Comparison of ENCODE assay signal across 8 cellular contexts in the genomic region with DNA sequence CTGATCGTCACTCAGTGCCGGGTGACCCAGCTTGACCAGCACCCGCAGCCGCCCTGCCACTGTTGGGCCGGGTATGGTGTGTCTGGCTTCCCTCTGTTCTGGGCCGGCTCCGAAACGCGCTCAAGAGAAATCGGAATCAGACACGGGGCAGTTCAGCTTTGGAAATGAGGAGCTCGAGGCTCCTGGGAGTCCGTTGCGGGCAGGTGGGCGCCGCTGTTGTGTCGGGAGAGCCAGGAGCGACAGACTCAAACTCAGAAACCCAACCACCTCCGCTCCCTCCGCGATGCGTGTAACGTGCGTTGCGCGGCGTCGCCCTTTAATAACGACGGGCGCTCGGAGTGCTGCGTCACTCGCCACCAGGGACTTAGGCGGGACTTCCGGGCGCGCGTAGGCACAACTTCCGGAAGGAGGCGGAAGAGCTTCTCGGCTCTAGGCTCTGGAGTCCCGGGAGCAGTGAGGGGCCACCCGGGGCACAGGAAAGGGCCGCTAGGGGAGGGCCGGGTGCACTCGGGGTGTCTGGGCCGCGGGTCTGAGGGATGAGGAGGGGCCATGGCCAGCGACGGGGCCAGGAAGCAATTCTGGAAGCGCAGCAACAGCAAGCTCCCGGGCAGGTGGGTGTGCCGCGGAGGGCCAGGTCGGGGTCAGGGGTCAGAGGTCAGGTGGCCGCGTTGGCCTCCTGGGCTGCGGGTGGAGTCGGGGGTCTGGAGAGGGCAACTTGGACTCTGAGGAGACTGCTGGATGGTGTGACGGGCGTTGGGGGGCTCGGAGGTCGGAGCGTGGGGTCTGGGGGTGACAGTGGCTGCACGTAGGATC. TPM values are rescaled to one million over a fixed set of nuclear protein-coding genes. Genes with fewer than 3 reads are reported as not detected.
DNase-seq lines count a peak whose midpoint lies in the region; ATAC-seq and TF ChIP-seq lines count a peak whose summit lies in the region.

A gene with protein sequence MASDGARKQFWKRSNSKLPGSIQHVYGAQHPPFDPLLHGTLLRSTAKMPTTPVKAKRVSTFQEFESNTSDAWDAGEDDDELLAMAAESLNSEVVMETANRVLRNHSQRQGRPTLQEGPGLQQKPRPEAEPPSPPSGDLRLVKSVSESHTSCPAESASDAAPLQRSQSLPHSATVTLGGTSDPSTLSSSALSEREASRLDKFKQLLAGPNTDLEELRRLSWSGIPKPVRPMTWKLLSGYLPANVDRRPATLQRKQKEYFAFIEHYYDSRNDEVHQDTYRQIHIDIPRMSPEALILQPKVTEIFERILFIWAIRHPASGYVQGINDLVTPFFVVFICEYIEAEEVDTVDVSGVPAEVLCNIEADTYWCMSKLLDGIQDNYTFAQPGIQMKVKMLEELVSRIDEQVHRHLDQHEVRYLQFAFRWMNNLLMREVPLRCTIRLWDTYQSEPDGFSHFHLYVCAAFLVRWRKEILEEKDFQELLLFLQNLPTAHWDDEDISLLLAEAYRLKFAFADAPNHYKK (plus strand): TSS at position 413 of the 813 bp plus-strand sequence. CDS start 137 bp downstream, at position 550.

- H4K91ac ChIP-seq in IMR-90 (ENCODE audit: insufficient read depth, low read depth, low read length) = peak within 1 kb of the TSS; percentile 92

- H3K9ac ChIP-seq in IMR-90 (ENCODE audit: low read depth, low read length) (peak within 1 kb of the TSS; percentile 98), PC-3 (ENCODE audit: low read length) (peak within 1 kb of the TSS; percentile 100)

- TF ChIP-seq CTCF in IMR-90 (conservative IDR thresholded peaks at IDR 0.05; ENCODE audit: low read depth, low read length) (no peak), PC-3 (conservative IDR thresholded peaks at IDR 0.05; ENCODE audit: low read depth, low read length) (no peak), mucosa of descending colon (IDR thresholded peaks at IDR 0.05) (no peak)

- peak; percentile 70 for ATAC-seq in GM21526 (IDR thresholded peaks at IDR 0.05; ENCODE audit: low FRiP score, unreplicated experiment)
- ATAC-seq in IMR-90 (ENCODE audit: low read depth) = peak; percentile 87
- peak; percentile 89 for ATAC-seq in PC-3
- ATAC-seq in mucosa of descending colon = peak; percentile 93

- WGBS in IMR-90 (ENCODE audit: extremely low coverage in 2 of 2, insufficient read length in 1 of 2), 2 experiments = 0% methylated on average over 34 of the region's 66 CpGs; no CpG with 5 or more reads in 1 of the 2 experiments

- H3K36me3 ChIP-seq in IMR-90 (ENCODE audit: control insufficient read depth, insufficient read depth, low read length) (no peaks in the 10 kb centered on the region), PC-3 (ENCODE audit: low read depth, low read length) (no peaks in the 10 kb centered on the region), mucosa of descending colon (ENCODE audit: low read depth) (no peaks in the 10 kb centered on the region)

- H2BK120ac ChIP-seq in IMR-90 (ENCODE audit: low read depth, low read length) = peak within 1 kb of the TSS; percentile 70

- H3K79me2 ChIP-seq in PC-3 (ENCODE audit: low read length) = peaks cover 65% of the 10 kb centered on the region

- H3K79me1 ChIP-seq in IMR-90 (ENCODE audit: low read depth in 1 of 2, low read length in 2 of 2) = peaks cover 36 to 53% of the 10 kb centered on the region in 2 experiments

- no peak within 1 kb of the TSS for H2BK20ac ChIP-seq in IMR-90 (ENCODE audit: low read depth, low read length)

- TF ChIP-seq POLR2A in IMR-90 (IDR thresholded peaks at IDR 0.05; ENCODE audit: low read depth, low read length) = peak; percentile 99

- H3K14ac ChIP-seq in IMR-90 (replicated peaks; ENCODE audit: low read depth, low read length) = peak within 1 kb of the TSS; percentile 91

- CTCF ChIA-PET in IMR-90 (lab: Yijun Ruan, JAX) (interaction anchor here (1.5 kb wide), 1 partner anchor 36 kb away, joined by 4 read pairs; no protein-coding TSS in a partner anchor), PC-3 (lab: Charles Lee) (no interaction called here)

- H2BK15ac ChIP-seq in IMR-90 (ENCODE audit: low read depth, low read length) = 0 out of 3 replicates have a peak within 1 kb of the TSS, but pooled peaks have one; percentile 34

- H3K18ac ChIP-seq in IMR-90 (ENCODE audit: low read depth, low read length) = peak within 1 kb of the TSS; percentile 43

- in situ Hi-C loops in IMR-90 (cut with MboI; ENCODE audit: low sequenced_read_pairs) = no loop called here

- H3K27ac ChIP-seq in IMR-90 (ENCODE audit: insufficient read depth, low read length) = peak within 1 kb of the TSS; percentile 96
- peak within 1 kb of the TSS; percentile 80 for H3K27ac ChIP-seq in PC-3 (ENCODE audit: low read length)
- peak within 1 kb of the TSS; percentile 74 for H3K27ac ChIP-seq in epithelial cell of prostate

- peak within 1 kb of the TSS; percentile 90 for H3K23ac ChIP-seq in IMR-90 (ENCODE audit: low read depth, low read length)

- intact Hi-C loops in IMR-90 (cut with micrococcal nuclease) = no loop called here
- intact Hi-C loops in PC-3 (cut with micrococcal nuclease) = loop anchor here (1.0 to 10.0 kb wide), 3 partner anchors 8 to 198 kb away; no protein-coding TSS in a partner anchor
- intact Hi-C loops in mucosa of descending colon (cut with DNase I, micrococcal nuclease) = no loop called here

- H4K8ac ChIP-seq in IMR-90 (ENCODE audit: low read depth in 2 of 2, low read length in 2 of 2) = peak within 1 kb of the TSS; percentile 95 to 97

- H2AK5ac ChIP-seq in IMR-90 (ENCODE audit: low read depth, low read length) = peak within 1 kb of the TSS; percentile 99

- H3K56ac ChIP-seq in IMR-90 (ENCODE audit: extremely low read depth, insufficient read depth, low read length) = peak within 1 kb of the TSS; percentile 94

- no peaks in the 10 kb centered on the region for H3K27me3 ChIP-seq in IMR-90 (ENCODE audit: control insufficient read depth, insufficient read depth, low read length)
- no peaks in the 10 kb centered on the region for H3K27me3 ChIP-seq in PC-3 (ENCODE audit: low read length)

- no peaks in the 10 kb centered on the region for H3K9me3 ChIP-seq in IMR-90 (ENCODE audit: control insufficient read depth, insufficient read depth, low read length)
- H3K9me3 ChIP-seq in PC-3 (ENCODE audit: low read length) = no peaks in the 10 kb centered on the region
- no peaks in the 10 kb centered on the region for H3K9me3 ChIP-seq in mucosa of descending colon

- H2AK9ac ChIP-seq in IMR-90 (replicated peaks; ENCODE audit: low read depth, low read length, poor library complexity) = peak within 1 kb of the TSS; percentile 97

- peak within 1 kb of the TSS; percentile 85 for H2BK5ac ChIP-seq in IMR-90 (ENCODE audit: low read depth, low read length, poor library complexity, severe bottlenecking)

- H4K5ac ChIP-seq in IMR-90 (ENCODE audit: low read depth, low read length) = peak within 1 kb of the TSS; percentile 86

- H4K20me1 ChIP-seq in IMR-90 (ENCODE audit: insufficient read depth, low read length) (0 out of 2 replicates have a peak, but pooled peaks cover under 1% of the 10 kb centered on the region), PC-3 (ENCODE audit: low read length) (no peaks in the 10 kb centered on the region)

- H3K4me1 ChIP-seq in IMR-90 (ENCODE audit: control insufficient read depth, insufficient read depth, low read length) (peaks cover 6% of the 10 kb centered on the region), PC-3 (ENCODE audit: insufficient read depth, low read length) (peaks cover 19% of the 10 kb centered on the region), mucosa of descending colon (ENCODE audit: low read depth) (peaks cover 27% of the 10 kb centered on the region)

- no TSS peak for BruUV-seq in IMR-90 (replicated peaks; lab: Mats Ljungman, UMichigan)
- TSS peak; percentile 97 for BruUV-seq in PC-3 (replicated peaks; lab: Mats Ljungman, UMichigan)

- no peaks in the 10 kb centered on the region for H3F3A ChIP-seq in PC-3 (ENCODE audit: low read length, unreplicated experiment)

- H3K9me1 ChIP-seq in IMR-90 (ENCODE audit: insufficient read depth, low read length) = peaks cover 5% of the 10 kb centered on the region; the same call in 1 of the 2 replicates

- H2AFZ ChIP-seq in IMR-90 (replicated peaks; ENCODE audit: low read length, poor library complexity) (peak within 1 kb of the TSS; percentile 92), PC-3 (ENCODE audit: low read length) (peak within 1 kb of the TSS; percentile 81)

- 0 out of 2 replicates have a peak, but pooled peaks have one; percentile 5 for TF ChIP-seq RAD21 in IMR-90 (IDR thresholded peaks at IDR 0.05; ENCODE audit: low read length)

- DNase-seq in D341Med (ENCODE audit: low spot score) (peak; percentile 96), IMR-90 (peak; percentile 92), PC-3 (peak; percentile 91), activated T-cell treated with anti-CD3 and anti-CD28 coated beads for 48 hours (ENCODE audit: low read depth) (peak; percentile 93), epithelial cell of prostate (ENCODE audit: low read depth, low spot score) (peak; percentile 73), mucosa of descending colon (peak; percentile 97 to 98 (median 97))
- peak; percentile 84 to 89 for DNase-seq in stimulated activated CD8-positive, alpha-beta memory T cell treated with anti-CD3 and anti-CD28 coated beads, Interleukin-4, amount 100 ng/mL, for 1 hour (ENCODE audit: low read depth in 2 of 2, low spot score in 1 of 2)

- dilution Hi-C loops in IMR-90 (cut with HindIII; ENCODE audit: low sequenced_read_pairs, unreplicated experiment) = no loop called here

- peak within 1 kb of the TSS; percentile 92 for H3K4ac ChIP-seq in IMR-90 (ENCODE audit: low read depth, low read length)

- POLR2A ChIA-PET in IMR-90 (lab: Charles Lee; ENCODE audit: unreplicated experiment) (interaction anchor here (0.6 to 1.2 kb wide), 5 partner anchors 9 to 99 kb away, joined by 3 to 9 read pairs (median 3); no protein-coding TSS in a partner anchor), PC-3 (lab: Charles Lee; ENCODE audit: unreplicated experiment) (interaction anchor here (0.5 to 1.1 kb wide), 3 partner anchors 8 to 366 kb away, joined by 3 to 5 read pairs (median 3); no protein-coding TSS in a partner anchor)

- H3K4me3 ChIP-seq in IMR-90 (ENCODE audit: insufficient read depth, low read depth, low read length) = peak within 1 kb of the TSS; percentile 83
- H3K4me3 ChIP-seq in PC-3 (ENCODE audit: low read length) = peak within 1 kb of the TSS; percentile 100
- H3K4me3 ChIP-seq in mucosa of descending colon = peak within 1 kb of the TSS; percentile 80

- H3K4me2 ChIP-seq in IMR-90 (ENCODE audit: low read depth, low read length) (peak within 1 kb of the TSS; percentile 98), PC-3 (ENCODE audit: low read length) (peak within 1 kb of the TSS; percentile 94)

- no peaks in the 10 kb centered on the region for H3K9me2 ChIP-seq in PC-3 (replicated peaks; ENCODE audit: low read length)

TF ChIP-seq in IMR-90, 13 proteins besides CTCF, POLR2A, EP300 and RAD21 (continues in another document):
- no peak for TF ChIP-seq RCOR1 (IDR thresholded peaks at IDR 0.05; ENCODE audit: insufficient replicate concordance, low read length)
- TF ChIP-seq FOS (IDR thresholded peaks at IDR 0.05; ENCODE audit: low read depth, low read length) = 0 out of 2 replicates have a peak, but pooled peaks have one; percentile 12

RNA-seq across cellular contexts. Expression of the gene that starts here (rescaled TPM):
- total RNA-seq in IMR-90 (2012; rRNA removed) (9.0 and 9.4 TPM in 2 replicates), PC-3 (2014; rRNA removed) (12.2 and 14.3 TPM in 2 replicates), mucosa of descending colon (10 to 100 TPM; 35.6 to 51.9 (median 41.8) TPM)
- polyA plus RNA-seq in IMR-90 (2012; rRNA removed) = 16.7 and 17.3 TPM in 2 replicates
- 18.4 and 23.5 TPM in 2 replicates for polyA plus RNA-seq in IMR-90 (2012; cell fraction: cytosol; rRNA removed)
- 14.2 and 18.0 TPM in 2 replicates for polyA plus RNA-seq in IMR-90 (2012; cell fraction: nucleus; rRNA removed; ENCODE audit: low replicate concordance)

Comparison
In these comparisons a context has a peak if more than half of its experiments do, and no peak if none do; other contexts are left out.
1. Peak in every context shown above with its lines: DNase-seq, ATAC-seq, H3K4me3 ChIP-seq and H3K27ac ChIP-seq.